In genomic region chr3:129314757-129315385, GRCh38 we compare ENCODE assay signal across 1 cellular context.
TF ChIP-seq lines count a peak whose summit lies in the region.

No MANE protein-coding gene starts in this region.

TF ChIP-seq in HepG2, 621 proteins besides CTCF, POLR2A, EP300 and RAD21 (continued from another document):
- TF ChIP-seq HNF1A (IDR thresholded peaks at IDR 0.05; ENCODE audit: low read depth) (no peak), HNF1A (CRISPR knock-in tag; IDR thresholded peaks at IDR 0.05; ENCODE audit: borderline replicate concordance) (peak; percentile 13; the same call in 1 of the 2 replicates), MBNL3 (CRISPR knock-in tag; conservative IDR thresholded peaks at IDR 0.05) (no peak), EZH2 (conservative IDR thresholded peaks at IDR 0.05; ENCODE audit: low read depth, low read length) (no peak), ZNF30 (CRISPR knock-in tag; IDR thresholded peaks at IDR 0.05) (no peak), PCBP1 (IDR thresholded peaks at IDR 0.05; ENCODE audit: borderline replicate concordance, low read depth, low read length) (no peak), ZNF570 (CRISPR knock-in tag; IDR thresholded peaks at IDR 0.05; ENCODE audit: borderline replicate concordance) (no peak), ZFP36 (IDR thresholded peaks at IDR 0.05; ENCODE audit: borderline replicate concordance, low read depth, low read length, partially characterized antibody) (no peak), NBN (conservative IDR thresholded peaks at IDR 0.05) (no peak), HMGA1 (CRISPR knock-in tag; conservative IDR thresholded peaks at IDR 0.05) (no peak), ZFP90 (CRISPR knock-in tag; IDR thresholded peaks at IDR 0.05; ENCODE audit: borderline replicate concordance) (0 out of 2 replicates have a peak, but pooled peaks have one; percentile 37), ZBTB44 (CRISPR knock-in tag; IDR thresholded peaks at IDR 0.05) (no peak), JDP2 (CRISPR knock-in tag; IDR thresholded peaks at IDR 0.05; ENCODE audit: borderline replicate concordance) (no peak), REL (CRISPR knock-in tag; conservative IDR thresholded peaks at IDR 0.05) (no peak; the same call in 1 of the 2 replicates), RFXANK (CRISPR knock-in tag; IDR thresholded peaks at IDR 0.05) (peak; percentile 97), PPARG (CRISPR knock-in tag; conservative IDR thresholded peaks at IDR 0.05) (0 out of 2 replicates have a peak, but pooled peaks have one; percentile 18), BORCS8-MEF2B (CRISPR knock-in tag; IDR thresholded peaks at IDR 0.05) (no peak), PLSCR1 (CRISPR knock-in tag; IDR thresholded peaks at IDR 0.05; ENCODE audit: borderline replicate concordance) (no peak), BCLAF1 (IDR thresholded peaks at IDR 0.05) (no peak), NFIB (CRISPR knock-in tag; IDR thresholded peaks at IDR 0.05; ENCODE audit: borderline replicate concordance) (no peak), ZNF18 (CRISPR knock-in tag; IDR thresholded peaks at IDR 0.05; ENCODE audit: insufficient replicate concordance) (no peak), TEF (CRISPR knock-in tag; IDR thresholded peaks at IDR 0.05) (no peak), ZNF629 (CRISPR knock-in tag; conservative IDR thresholded peaks at IDR 0.05) (no peak), THAP11 (CRISPR knock-in tag; IDR thresholded peaks at IDR 0.05) (peak; percentile 36), ZNF644 (CRISPR knock-in tag; IDR thresholded peaks at IDR 0.05; ENCODE audit: low read depth) (no peak), SIN3B (IDR thresholded peaks at IDR 0.05; ENCODE audit: low read length) (peak; percentile 57; the same call in 1 of the 2 replicates), SMYD3 (CRISPR knock-in tag; IDR thresholded peaks at IDR 0.05) (no peak), HES4 (CRISPR knock-in tag; IDR thresholded peaks at IDR 0.05; ENCODE audit: borderline replicate concordance) (no peak), ZNF619 (CRISPR knock-in tag; IDR thresholded peaks at IDR 0.05) (peak; percentile 61; the same call in 1 of the 2 replicates), SRSF9 (IDR thresholded peaks at IDR 0.05; ENCODE audit: borderline replicate concordance, insufficient read depth, low read depth, low read length, poor library complexity, severe bottlenecking) (no peak), THAP9 (CRISPR knock-in tag; IDR thresholded peaks at IDR 0.05; ENCODE audit: borderline replicate concordance) (no peak), AGO2 (optimal IDR thresholded peaks at IDR 0.05; ENCODE audit: low read depth, low read length) (peak; percentile 97), TIGD3 (CRISPR knock-in tag; IDR thresholded peaks at IDR 0.05; ENCODE audit: borderline replicate concordance) (no peak), STAG1 (CRISPR knock-in tag; IDR thresholded peaks at IDR 0.05) (peak; percentile 32; the same call in 1 of the 2 replicates), ASH2L (IDR thresholded peaks at IDR 0.05; ENCODE audit: insufficient read length, low read depth, low read length) (no peak), PAXIP1 (CRISPR knock-in tag; conservative IDR thresholded peaks at IDR 0.05) (peak; percentile 68), ZSCAN22 (CRISPR knock-in tag; IDR thresholded peaks at IDR 0.05) (no peak)
TF ChIP-seq in HepG2: peak in this region for 129.
